ENCODE assay signal across 31 cellular contexts in the genomic region with DNA sequence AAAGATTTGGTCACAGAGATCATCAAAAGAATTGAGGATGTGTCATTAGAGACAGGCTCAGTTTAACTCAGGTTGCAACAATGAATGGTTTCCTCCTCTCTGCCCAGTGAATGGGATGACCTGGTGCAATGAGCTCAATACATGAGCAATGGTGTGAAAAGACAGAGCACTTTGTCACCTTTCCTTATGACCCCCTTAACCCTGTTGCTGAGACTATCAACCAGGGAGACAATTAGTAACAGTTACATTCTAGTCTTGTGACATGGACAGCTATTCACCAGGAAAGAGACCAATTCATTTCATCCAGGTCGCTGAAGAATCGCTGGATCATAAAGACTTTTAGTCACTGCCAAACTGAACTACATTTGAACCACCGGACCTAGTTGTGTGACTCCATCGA. TPM values are rescaled to one million over a fixed set of nuclear protein-coding genes. Genes with fewer than 3 reads are reported as not detected.
"Had no signal": no experiment of that assay in that cellular context is flagged by ENCODE, and none has a peak within 500 bp of the region (broad histone marks: within the 10 kb centered on the region; RNA-seq: fewer than 3 reads in every experiment).

No MANE protein-coding gene starts in this region.

- H3K4me1 ChIP-seq: colonic mucosa, esophagus muscularis mucosa, foreskin keratinocyte, left lung, psoas muscle, right lobe of liver, tibial nerve, upper lobe of left lung had no signal

- H3K36me3 ChIP-seq: colonic mucosa, esophagus muscularis mucosa, left lung, ovary, right lobe of liver, thoracic aorta, tibial nerve, upper lobe of left lung had no signal

- H3K27me3 Mint-ChIP-seq: dendritic cell treated with granulocyte-macrophage colony-stimulating factor and Interleukin-4, amounts not matched to agents 40 ng/mL and 50 ng/mL, for 4 days; naive B cell; natural killer cell treated with Interleukin-12 subunit alpha and Interleukin-12 subunit beta and Interleukin-15 and Interleukin-18, amount 100 ng/mL, for 72 hours; stimulated activated naive B cell treated with anti-CD40 and anti-IgM and Interleukin-4, amounts not matched to agents 10 μg/mL and 1 μg/mL and 100 μg/mL, for 72 hours; stimulated activated naive CD8-positive, alpha-beta T cell treated with anti-CD3 and anti-CD28 coated beads, Interleukin-15, Interleukin-2, amounts not matched to agents 100 ng/mL and 50 ng/mL, for 24 hours had no signal

- H3K36me3 Mint-ChIP-seq: immature natural killer cell; mesothelial cell of epicardium; naive B cell; natural killer cell treated with Interleukin-12 subunit alpha and Interleukin-12 subunit beta and Interleukin-15 and Interleukin-18, amount 100 ng/mL, for 72 hours; stimulated activated naive B cell treated with anti-CD40 and anti-IgM and Interleukin-4, amounts not matched to agents 10 μg/mL and 1 μg/mL and 100 μg/mL, for 72 hours had no signal

- H3K27ac ChIP-seq: colonic mucosa, epithelial cell of prostate, esophagus muscularis mucosa, foreskin keratinocyte, left lung, ovary, psoas muscle, right lobe of liver, thoracic aorta, tibial nerve, upper lobe of left lung had no signal

- H3K9me3 Mint-ChIP-seq: dendritic cell treated with granulocyte-macrophage colony-stimulating factor and Interleukin-4, amounts not matched to agents 40 ng/mL and 50 ng/mL, for 4 days; endodermal cell; stimulated activated naive CD8-positive, alpha-beta T cell treated with anti-CD3 and anti-CD28 coated beads, Interleukin-15, Interleukin-2, amounts not matched to agents 100 ng/mL and 50 ng/mL, for 24 hours had no signal

- H3K27ac Mint-ChIP-seq: dendritic cell treated with granulocyte-macrophage colony-stimulating factor and Interleukin-4, amounts not matched to agents 40 ng/mL and 50 ng/mL, for 4 days; endodermal cell; immature natural killer cell; mesothelial cell of epicardium; natural killer cell treated with Interleukin-12 subunit alpha and Interleukin-12 subunit beta and Interleukin-15 and Interleukin-18, amount 100 ng/mL, for 72 hours; stimulated activated naive B cell treated with anti-CD40 and anti-IgM and Interleukin-4, amounts not matched to agents 10 μg/mL and 1 μg/mL and 100 μg/mL, for 72 hours; stimulated activated naive CD8-positive, alpha-beta T cell treated with anti-CD3 and anti-CD28 coated beads, Interleukin-15, Interleukin-2, amounts not matched to agents 100 ng/mL and 50 ng/mL, for 24 hours had no signal

- H3K4me1 Mint-ChIP-seq: endodermal cell; immature natural killer cell; mesothelial cell of epicardium; naive B cell; stimulated activated naive B cell treated with anti-CD40 and anti-IgM and Interleukin-4, amounts not matched to agents 10 μg/mL and 1 μg/mL and 100 μg/mL, for 72 hours had no signal

- H3K9me3 ChIP-seq: colonic mucosa, esophagus muscularis mucosa, left lung, mucosa of descending colon, ovary, psoas muscle, right lobe of liver, thoracic aorta, tibial nerve, upper lobe of left lung had no signal

- H3K4me3 Mint-ChIP-seq: dendritic cell treated with granulocyte-macrophage colony-stimulating factor and Interleukin-4, amounts not matched to agents 40 ng/mL and 50 ng/mL, for 4 days; endodermal cell; immature natural killer cell; mesothelial cell of epicardium; naive B cell; natural killer cell treated with Interleukin-12 subunit alpha and Interleukin-12 subunit beta and Interleukin-15 and Interleukin-18, amount 100 ng/mL, for 72 hours; stimulated activated naive B cell treated with anti-CD40 and anti-IgM and Interleukin-4, amounts not matched to agents 10 μg/mL and 1 μg/mL and 100 μg/mL, for 72 hours; stimulated activated naive CD8-positive, alpha-beta T cell treated with anti-CD3 and anti-CD28 coated beads, Interleukin-15, Interleukin-2, amounts not matched to agents 100 ng/mL and 50 ng/mL, for 24 hours had no signal

- H3K4me3 ChIP-seq: colonic mucosa, esophagus muscularis mucosa, left lung, mucosa of descending colon, ovary, psoas muscle, right lobe of liver, thoracic aorta, tibial nerve, upper lobe of left lung had no signal

- FAIRE-seq: small intestine, urothelium cell line had no signal

- H3K27me3 ChIP-seq: colonic mucosa, esophagus muscularis mucosa, foreskin keratinocyte, left lung, ovary, right lobe of liver, tibial nerve, upper lobe of left lung had no signal

- DNase-seq: colonic mucosa; effector CD8-positive, alpha-beta T cell; endodermal cell; foreskin keratinocyte; hypothalamus; immature natural killer cell; islet precursor cell; left lung; mesenchymal stem cell; mucosa of descending colon; naive B cell; occipital lobe; ovary; posterior cingulate gyrus; psoas muscle; right lobe of liver; small intestine; stimulated activated CD4-positive, alpha-beta T cell treated with anti-CD3 and anti-CD28 coated beads, Interleukin-15, amount 100 ng/mL, for 24 hours; stimulated activated CD4-positive, alpha-beta T cell treated with anti-CD3 and anti-CD28 coated beads, Interleukin-2, amount 100 ng/mL, for 48 hours; stimulated activated naive B cell treated with anti-CD40 and anti-IgM and Interleukin-4, amounts not matched to agents 10 μg/mL and 1 μg/mL and 100 μg/mL, for 72 hours; upper lobe of left lung had no signal

- ATAC-seq: foreskin keratinocyte; left lung; mucosa of descending colon; natural killer cell treated with Interleukin-12 subunit alpha and Interleukin-12 subunit beta and Interleukin-15 and Interleukin-18, amount 100 ng/mL, for 72 hours; psoas muscle; right lobe of liver; stimulated activated naive B cell treated with anti-CD40 and anti-IgM and Interleukin-4, amounts not matched to agents 10 μg/mL and 1 μg/mL and 100 μg/mL, for 72 hours had no signal

RNA-seq across cellular contexts. Expression of gene CDH6, which starts 19.9 kb away (rescaled TPM):
- total RNA-seq: foreskin keratinocyte; lung microvascular endothelial cell; natural killer cell treated with Interleukin-12 subunit alpha and Interleukin-12 subunit beta and Interleukin-15 and Interleukin-18, amount 100 ng/mL, for 72 hours had no signal
